ENCODE assay signal across 23 cellular contexts in the genomic region with DNA sequence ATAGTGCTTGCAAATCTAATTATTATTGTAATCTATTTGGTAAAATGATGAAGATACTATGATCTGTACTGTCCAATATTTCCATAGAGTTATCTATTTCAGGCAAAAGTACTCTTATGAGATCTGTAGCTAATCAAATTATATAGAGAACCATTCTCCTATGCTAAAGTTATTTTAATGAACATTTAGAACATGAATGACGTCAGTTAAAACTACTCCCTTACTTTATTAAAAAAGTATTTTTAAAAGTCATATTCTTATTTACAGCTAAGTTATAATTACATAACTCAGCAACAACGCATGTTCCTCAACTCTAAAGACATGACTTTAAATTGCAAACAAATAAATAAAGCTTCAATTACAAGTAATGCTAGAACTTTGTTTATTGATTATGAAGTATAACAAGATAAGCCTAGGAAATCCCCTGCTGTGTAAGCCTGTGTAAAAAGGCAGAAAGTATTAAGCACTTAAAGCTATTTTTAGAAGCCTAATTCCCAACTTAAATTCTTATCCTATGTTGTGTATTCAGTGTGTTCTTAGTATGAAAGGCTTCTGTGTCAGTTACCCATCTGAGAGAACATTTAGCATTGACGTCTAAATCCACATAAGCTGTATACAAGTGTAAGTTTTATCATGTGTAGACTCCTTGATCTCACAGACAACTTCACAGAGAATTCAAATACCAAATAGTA.
"Had no signal": no experiment of that assay in that cellular context is flagged by ENCODE, and none has a peak within 500 bp of the region (broad histone marks: within the 10 kb centered on the region; RNA-seq: fewer than 3 reads in every experiment).

No MANE protein-coding gene starts in this region.

- H3K4me3 Mint-ChIP-seq: activated CD4-positive, alpha-beta T cell treated with anti-CD3 and anti-CD28 coated beads, Interleukin-2, amount 10 ng/mL, durations not matched to agents 7 days and 5 days; activated CD8-positive, alpha-beta T cell treated with anti-CD3 and anti-CD28 coated beads, Interleukin-2, amount 10 ng/mL, durations not matched to agents 7 days and 5 days; activated naive CD8-positive, alpha-beta T cell treated with anti-CD3 and anti-CD28 coated beads, Interleukin-2, amount 50 U/mL, for 24 hours; activated T-cell treated with anti-CD3 and anti-CD28 coated beads, Interleukin-2, amount 50 U/mL, for 24 hours; naive B cell; stimulated activated memory B cell treated with anti-CD40 and anti-IgM and Interleukin-4, amounts not matched to agents 10 μg/mL and 1 μg/mL and 100 μg/mL, for 72 hours had no signal

- H3K4me1 Mint-ChIP-seq: activated CD4-positive, alpha-beta T cell treated with anti-CD3 and anti-CD28 coated beads, Interleukin-2, amount 10 ng/mL, durations not matched to agents 7 days and 5 days; activated naive CD8-positive, alpha-beta T cell treated with anti-CD3 and anti-CD28 coated beads, Interleukin-2, amount 50 U/mL, for 24 hours; naive B cell; stimulated activated memory B cell treated with anti-CD40 and anti-IgM and Interleukin-4, amounts not matched to agents 10 μg/mL and 1 μg/mL and 100 μg/mL, for 72 hours had no signal

- ATAC-seq: activated CD8-positive, alpha-beta T cell treated with anti-CD3 and anti-CD28 coated beads, Interleukin-2, amount 10 ng/mL, durations not matched to agents 7 days and 5 days; activated naive CD8-positive, alpha-beta T cell treated with anti-CD3 and anti-CD28 coated beads, Interleukin-2, amount 50 U/mL, for 24 hours; left lung; stimulated activated memory B cell treated with anti-CD40 and anti-IgM and Interleukin-4, amounts not matched to agents 10 μg/mL and 1 μg/mL and 100 μg/mL, for 72 hours had no signal

- H3K27me3 Mint-ChIP-seq: activated CD4-positive, alpha-beta T cell treated with anti-CD3 and anti-CD28 coated beads, Interleukin-2, amount 10 ng/mL, durations not matched to agents 7 days and 5 days; activated naive CD8-positive, alpha-beta T cell treated with anti-CD3 and anti-CD28 coated beads, Interleukin-2, amount 50 U/mL, for 24 hours; activated T-cell treated with anti-CD3 and anti-CD28 coated beads, Interleukin-2, amount 50 U/mL, for 24 hours; naive B cell; stimulated activated memory B cell treated with anti-CD40 and anti-IgM and Interleukin-4, amounts not matched to agents 10 μg/mL and 1 μg/mL and 100 μg/mL, for 72 hours had no signal

- H3K4me3 ChIP-seq: coronary artery, left lung, pancreas, right lobe of liver, testis, upper lobe of left lung had no signal

- H3K27me3 ChIP-seq: brain microvascular endothelial cell, left lung, pancreas, right lobe of liver, testis, upper lobe of left lung had no signal

- H3K27ac Mint-ChIP-seq: activated CD4-positive, alpha-beta T cell treated with anti-CD3 and anti-CD28 coated beads, Interleukin-2, amount 10 ng/mL, durations not matched to agents 7 days and 5 days; activated CD8-positive, alpha-beta T cell treated with anti-CD3 and anti-CD28 coated beads, Interleukin-2, amount 10 ng/mL, durations not matched to agents 7 days and 5 days; activated naive CD8-positive, alpha-beta T cell treated with anti-CD3 and anti-CD28 coated beads, Interleukin-2, amount 50 U/mL, for 24 hours; activated T-cell treated with anti-CD3 and anti-CD28 coated beads, Interleukin-2, amount 50 U/mL, for 24 hours; activated T-helper 2 cell treated with anti-CD3 and anti-CD28 coated beads, Interferon-gamma antibody, Interleukin-2, Interleukin-4, amounts not matched to agents 10 μg/mL and 5 μg/mL and 100 μg/mL, durations not matched to agents 14 hours and 24 hours and 36 hours; naive B cell; stimulated activated memory B cell treated with anti-CD40 and anti-IgM and Interleukin-4, amounts not matched to agents 10 μg/mL and 1 μg/mL and 100 μg/mL, for 72 hours had no signal

- DNase-seq: activated CD4-positive, alpha-beta T cell treated with anti-CD3 and anti-CD28 coated beads, Interleukin-2, amount 10 ng/mL, durations not matched to agents 7 days and 5 days; activated CD8-positive, alpha-beta T cell treated with anti-CD3 and anti-CD28 coated beads, Interleukin-2, amount 10 ng/mL, durations not matched to agents 7 days and 5 days; activated naive CD4-positive, alpha-beta T cell treated with Interleukin-2 at 50 U/mL for 16 hours; activated naive CD8-positive, alpha-beta T cell treated with anti-CD3 and anti-CD28 coated beads, Interleukin-2, amount 50 U/mL, for 24 hours; activated T-cell treated with anti-CD3 and anti-CD28 coated beads, Interleukin-2, amount 50 U/mL, for 24 hours; anterior cingulate cortex; brain microvascular endothelial cell; central memory CD4-positive, alpha-beta T cell; erythroblast; head of caudate nucleus; left lung; naive B cell; pancreas; right lobe of liver; stimulated activated CD4-positive, alpha-beta T cell treated with anti-CD3 and anti-CD28 coated beads, Interleukin-4, amount 100 ng/mL, for 4 hours; T1000; testis; upper lobe of left lung had no signal

- H3K4me1 ChIP-seq: left lung, right lobe of liver, testis, upper lobe of left lung had no signal

- H3K36me3 ChIP-seq: brain microvascular endothelial cell, left lung, pancreas, right lobe of liver, upper lobe of left lung had no signal

- FAIRE-seq: endometrium, frontal cortex, pancreas had no signal

- H3K36me3 Mint-ChIP-seq: naive B cell; stimulated activated memory B cell treated with anti-CD40 and anti-IgM and Interleukin-4, amounts not matched to agents 10 μg/mL and 1 μg/mL and 100 μg/mL, for 72 hours had no signal

- H3K27ac ChIP-seq: brain microvascular endothelial cell, coronary artery, left lung, pancreas, right lobe of liver, testis, upper lobe of left lung had no signal

- H3K9me3 Mint-ChIP-seq: stimulated activated memory B cell treated with anti-CD40 and anti-IgM and Interleukin-4, amounts not matched to agents 10 μg/mL and 1 μg/mL and 100 μg/mL, for 72 hours had no signal

- H3K9me3 ChIP-seq: left lung, pancreas, right lobe of liver, testis, upper lobe of left lung had no signal
